In the genomic region with DNA sequence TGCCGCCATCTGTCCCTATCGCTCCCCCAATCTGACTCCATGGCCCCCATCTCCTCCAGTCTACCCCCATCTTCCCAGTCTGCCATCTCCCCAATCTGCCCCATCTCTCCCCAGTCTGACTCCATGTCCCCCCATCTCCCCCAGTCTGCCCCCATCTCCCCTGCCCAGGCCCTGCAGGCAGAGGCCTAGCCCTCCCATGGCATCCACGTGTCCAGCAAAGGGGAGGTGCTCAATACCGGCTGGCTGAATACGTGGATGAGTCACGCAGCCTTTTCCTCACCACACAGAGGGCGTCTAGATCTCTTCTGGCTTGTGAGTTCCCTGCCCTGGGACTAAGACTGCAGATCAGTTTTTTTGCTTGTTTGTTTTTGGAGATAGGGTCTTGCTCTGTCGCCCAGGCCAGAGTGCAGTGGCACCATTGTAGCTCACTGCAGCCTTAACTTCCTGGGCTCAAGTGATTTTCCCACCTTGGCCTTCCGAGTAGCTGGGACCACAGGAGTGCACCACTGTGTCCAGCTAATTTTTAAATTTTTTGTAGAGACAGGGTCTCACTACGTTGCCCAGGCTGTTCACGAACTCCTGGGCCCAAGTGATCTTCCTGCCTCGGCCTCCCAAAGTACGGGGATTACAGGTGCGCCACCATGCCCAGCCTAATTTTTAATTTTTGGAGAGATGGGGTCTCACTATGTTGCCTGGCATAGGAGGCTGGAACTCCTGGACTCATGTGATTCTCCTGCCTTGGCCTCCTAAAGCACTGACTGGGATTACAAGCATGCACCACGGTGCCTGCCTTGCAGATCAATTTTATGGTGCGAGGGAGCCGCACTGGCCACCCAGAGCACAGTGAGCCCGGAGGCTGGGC, we compare ENCODE assay signal across 8 cellular contexts. TPM values are rescaled to one million over a fixed set of nuclear protein-coding genes. Genes with fewer than 3 reads are reported as not detected.
DNase-seq lines count a peak whose midpoint lies in the region; ATAC-seq, FAIRE-seq and TF ChIP-seq lines count a peak whose summit lies in the region.

No MANE protein-coding gene starts in this region.

- H3K4me1 ChIP-seq in astrocyte (ENCODE audit: insufficient read depth, low read length) (peaks cover 18% of the 10 kb centered on the region), uterus (peaks cover 0 to 16% of the 10 kb centered on the region in 2 donors)

- intact Hi-C loops in left ventricle myocardium superior (cut with micrococcal nuclease), result no loop called here
- intact Hi-C loops in uterus (cut with DNase I; ENCODE audit: low total_unique reads), result no loop called here

- H3K4me2 ChIP-seq in astrocyte (ENCODE audit: low read length), result peak overlapping the region; percentile 95

- peak overlapping the region; percentile 80 for H3K4me3 Mint-ChIP-seq in T-helper 1 cell treated with Interleukin-12 subunit alpha and Interleukin-12 subunit beta and Interleukin-4 antibody, amounts not matched to agents 30 μg/mL and 1 μg/mL, for 36 hours
- H3K4me3 Mint-ChIP-seq in astrocyte (ENCODE audit: unreplicated experiment) (peak overlapping the region; percentile 78), progenitor cell of endocrine pancreas (ENCODE audit: low read depth) (peak overlapping the region; percentile 64)

- TF ChIP-seq POLR2A in uterus (IDR thresholded peaks at IDR 0.05), result peak in 1 of 2 donors; percentile 34

- peak overlapping the region; percentile 87 for H3K9ac ChIP-seq in astrocyte (ENCODE audit: low read length)

- H3K27me3 Mint-ChIP-seq in T-helper 1 cell treated with Interleukin-12 subunit alpha and Interleukin-12 subunit beta and Interleukin-4 antibody, amounts not matched to agents 30 μg/mL and 1 μg/mL, for 36 hours (ENCODE audit: low read depth), result no peaks in the 10 kb centered on the region
- H3K27me3 Mint-ChIP-seq in astrocyte (ENCODE audit: low read depth, unreplicated experiment), result no peaks in the 10 kb centered on the region
- no peaks in the 10 kb centered on the region for H3K27me3 Mint-ChIP-seq in progenitor cell of endocrine pancreas

- ATAC-seq in left ventricle myocardium superior, result peak; percentile 90
- ATAC-seq in HG03045 (IDR thresholded peaks at IDR 0.05; ENCODE audit: unreplicated experiment), result no peak

- H3K9me3 Mint-ChIP-seq in T-helper 1 cell treated with Interleukin-12 subunit alpha and Interleukin-12 subunit beta and Interleukin-4 antibody, amounts not matched to agents 30 μg/mL and 1 μg/mL, for 36 hours, result no peaks in the 10 kb centered on the region
- H3K9me3 Mint-ChIP-seq in astrocyte (ENCODE audit: unreplicated experiment) (no peaks in the 10 kb centered on the region), progenitor cell of endocrine pancreas (ENCODE audit: low read depth) (no peaks in the 10 kb centered on the region)

- no peaks in the 10 kb centered on the region for H3K27me3 ChIP-seq in astrocyte (ENCODE audit: insufficient read depth, low read length)
- H3K27me3 ChIP-seq in uterus, result no peaks in the 10 kb centered on the region

- H3K9me3 ChIP-seq in astrocyte (ENCODE audit: insufficient read depth, low read depth, low read length), result no peaks in the 10 kb centered on the region
- H3K9me3 ChIP-seq in uterus, result no peaks in the 10 kb centered on the region

- TF ChIP-seq CTCF in LNCaP clone FGC (IDR thresholded peaks at IDR 0.05; ENCODE audit: control insufficient read depth, extremely low read depth, insufficient read depth), result no peak
- no peak for TF ChIP-seq CTCF in astrocyte (IDR thresholded peaks at IDR 0.05; ENCODE audit: insufficient read depth, low read depth, low read length)
- no peak for TF ChIP-seq CTCF in progenitor cell of endocrine pancreas (IDR thresholded peaks at IDR 0.05; ENCODE audit: unreplicated experiment)
- TF ChIP-seq CTCF in uterus (IDR thresholded peaks at IDR 0.05), result peak in 1 of 4 experiments; percentile 14

- H2AFZ ChIP-seq in astrocyte (ENCODE audit: low read depth, low read length), result no peak overlapping the region

- H3K4me1 Mint-ChIP-seq in T-helper 1 cell treated with Interleukin-12 subunit alpha and Interleukin-12 subunit beta and Interleukin-4 antibody, amounts not matched to agents 30 μg/mL and 1 μg/mL, for 36 hours (ENCODE audit: low read depth), result peaks cover 25% of the 10 kb centered on the region
- H3K4me1 Mint-ChIP-seq in astrocyte (ENCODE audit: low read depth, unreplicated experiment), result peaks cover 14% of the 10 kb centered on the region
- peaks cover 17% of the 10 kb centered on the region for H3K4me1 Mint-ChIP-seq in progenitor cell of endocrine pancreas (ENCODE audit: low read depth)

- peak overlapping the region; percentile 87 for H3K27ac Mint-ChIP-seq in T-helper 1 cell treated with Interleukin-12 subunit alpha and Interleukin-12 subunit beta and Interleukin-4 antibody, amounts not matched to agents 30 μg/mL and 1 μg/mL, for 36 hours
- H3K27ac Mint-ChIP-seq in astrocyte (ENCODE audit: unreplicated experiment) (peak overlapping the region; percentile 92), progenitor cell of endocrine pancreas (peak overlapping the region; percentile 96)

- H3K36me3 Mint-ChIP-seq in T-helper 1 cell treated with Interleukin-12 subunit alpha and Interleukin-12 subunit beta and Interleukin-4 antibody, amounts not matched to agents 30 μg/mL and 1 μg/mL, for 36 hours (ENCODE audit: low read depth), result peaks cover 6% of the 10 kb centered on the region
- H3K36me3 Mint-ChIP-seq in astrocyte (ENCODE audit: low read depth, unreplicated experiment) (peaks cover 7% of the 10 kb centered on the region), progenitor cell of endocrine pancreas (ENCODE audit: insufficient read depth) (peaks cover 6% of the 10 kb centered on the region)

- peak overlapping the region; percentile 62 for H3K4me3 ChIP-seq in LNCaP clone FGC (ENCODE audit: low read depth, low read length)
- H3K4me3 ChIP-seq in astrocyte (ENCODE audit: insufficient read depth, low read depth, low read length), result no peak overlapping the region
- peak overlapping the region; percentile 29 to 91 for H3K4me3 ChIP-seq in uterus

- H3K27ac ChIP-seq in astrocyte (ENCODE audit: low read depth, low read length), result peak overlapping the region; percentile 83
- peak overlapping the region; percentile 93 to 97 for H3K27ac ChIP-seq in uterus

- H4K20me1 ChIP-seq in astrocyte (ENCODE audit: insufficient read depth, low read length), result peaks cover 37% of the 10 kb centered on the region

- DNase-seq in GM03348 (ENCODE audit: low spot score) (peak; percentile 95), LNCaP clone FGC (ENCODE audit: low read depth) (peak; percentile 79), astrocyte (ENCODE audit: low read depth) (peak; percentile 92), left ventricle myocardium superior (peak; percentile 82), progenitor cell of endocrine pancreas (ENCODE audit: low spot score, unreplicated experiment) (peak; percentile 36), uterus (peak; percentile 87 to 92)

- H3K36me3 ChIP-seq in astrocyte (ENCODE audit: insufficient read depth, low read length) (peaks cover 2% of the 10 kb centered on the region), uterus (no peaks in the 10 kb centered on the region)

- peaks cover 40% of the 10 kb centered on the region for H3K79me2 ChIP-seq in astrocyte (ENCODE audit: insufficient read depth, low read length)

- FAIRE-seq in astrocyte (lab: Jason Lieb, UNC), result peak; percentile 94

RNA-seq across cellular contexts. Expression of gene GPR146, which starts 15.3 kb away (rescaled TPM):
- total RNA-seq in astrocyte (1.7 and 3.4 TPM in 2 replicates), left ventricle myocardium superior (41.5 TPM), progenitor cell of endocrine pancreas (1.6 and 1.9 TPM in 2 replicates), uterus (100 to 1,000 TPM in 1 of 4 donors, 10 to 100 TPM in 3; 10.0 to 110 (median 32.9) TPM)

RNA-seq across cellular contexts. Expression of gene CYP2W1, which starts 46.0 kb away (rescaled TPM):
- not detected in 2 replicates for total RNA-seq in astrocyte
- total RNA-seq in left ventricle myocardium superior, result not detected
- total RNA-seq in progenitor cell of endocrine pancreas, result 1.2 and 1.6 TPM in 2 replicates
- 1 to 10 TPM in 1 of 4 donors, not detected in 3; 6.6 TPM for total RNA-seq in uterus

RNA-seq across cellular contexts. Expression of gene COX19, which starts 53.7 kb away (rescaled TPM):
- 13.4 and 13.8 TPM in 2 replicates for total RNA-seq in astrocyte
- total RNA-seq in left ventricle myocardium superior, result 9.6 TPM
- total RNA-seq in progenitor cell of endocrine pancreas, result 20.3 and 20.6 TPM in 2 replicates
- 10 to 100 TPM in 3 of 4 donors, 1 to 10 TPM in 1; 2.6 to 32.5 (median 20.1) TPM for total RNA-seq in uterus

RNA-seq across cellular contexts. Expression of gene GPER1, which starts 58.9 kb away (rescaled TPM):
- total RNA-seq in astrocyte (13.7 and 17.4 TPM in 2 replicates), left ventricle myocardium superior (2.8 TPM), progenitor cell of endocrine pancreas (0.50 and 0.64 TPM in 2 replicates), uterus (10 to 100 TPM in 1 of 4 donors, 1 to 10 TPM in 3; 1.3 to 10.6 (median 5.0) TPM)

Comparison
In these comparisons a context has a peak if more than half of its experiments do, and no peak if none do; other contexts are left out.
1. DNase-seq: peak in every context shown above with its lines; median percentile 95 in GM03348; 92 in astrocyte; 90 in uterus; 82 in left ventricle myocardium superior; 79 in LNCaP clone FGC; 36 in progenitor cell of endocrine pancreas.